Comparison of ENCODE assay signal across 17 cellular contexts in the genomic region with DNA sequence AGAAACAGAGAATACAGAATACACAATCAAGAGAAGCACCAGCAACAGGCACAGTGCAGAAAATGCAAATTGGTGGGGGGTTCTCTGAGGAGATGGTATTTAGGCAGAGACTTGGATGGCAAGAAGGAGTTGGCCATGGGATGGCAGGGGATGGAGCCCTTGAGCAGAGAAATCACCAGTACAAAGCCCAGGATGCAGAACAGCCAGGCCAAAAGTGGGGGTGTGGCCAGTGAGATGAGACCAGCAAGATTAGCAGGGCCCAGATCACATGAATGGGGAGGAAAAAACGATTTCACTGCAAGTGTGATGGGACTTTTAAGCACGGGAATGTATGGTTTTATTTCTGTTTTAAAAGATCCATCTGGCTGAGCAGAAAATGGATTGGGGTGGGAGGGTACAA.
DNase-seq lines count a peak whose midpoint lies in the region; ATAC-seq and TF ChIP-seq lines count a peak whose summit lies in the region.
"Had no signal": no experiment of that assay in that cellular context is flagged by ENCODE, and none has a peak within 500 bp of the region (broad histone marks: within the 10 kb centered on the region; RNA-seq: fewer than 3 reads in every experiment).

No MANE protein-coding gene starts in this region.

- H3K4me1 ChIP-seq in H9 (ENCODE audit: insufficient read depth, low read length): peaks cover 7% of the 10 kb centered on the region; the same call in 1 of the 2 replicates
- no peaks in the 10 kb centered on the region for H3K4me1 ChIP-seq in CD4-positive, alpha-beta memory T cell (ENCODE audit: insufficient read depth, low read length)

- H3K14ac ChIP-seq in H9 (ENCODE audit: insufficient read depth, low read length): no peak overlapping the region

- no peaks in the 10 kb centered on the region for H3K9me3 Mint-ChIP-seq in H9
- H3K9me3 Mint-ChIP-seq in WTC11: no peaks in the 10 kb centered on the region
- H3K9me3 Mint-ChIP-seq in glutamatergic neuron (ENCODE audit: unreplicated experiment): peaks cover 2% of the 10 kb centered on the region
- no peaks in the 10 kb centered on the region for H3K9me3 Mint-ChIP-seq in stimulated activated effector memory CD8-positive, alpha-beta T cell treated with anti-CD3 and anti-CD28 coated beads, Interleukin-12 subunit alpha, Interleukin-12 subunit beta, amount 100 ng/mL, for 72 hours
- H3K9me3 Mint-ChIP-seq in CD4-positive, alpha-beta memory T cell: peaks cover 0 to 2% (median 0%) of the 10 kb centered on the region in 8 donors
- H3K9me3 Mint-ChIP-seq: activated CD4-positive, alpha-beta T cell treated with anti-CD3 and anti-CD28 coated beads, Interleukin-2, amount 10 ng/mL, durations not matched to agents 7 days and 5 days; activated T-cell treated with anti-CD3 and anti-CD28 coated beads, Interleukin-2, amount 50 U/mL, for 24 hours had no signal

- H2AFZ ChIP-seq in H9 (ENCODE audit: low read length): no peak overlapping the region

- H3K4me1 Mint-ChIP-seq in H9 (peaks cover 54 to 71% of the 10 kb centered on the region in 2 experiments), WTC11 (peaks cover 64% of the 10 kb centered on the region), glutamatergic neuron (ENCODE audit: low read depth, unreplicated experiment) (peaks cover 42% of the 10 kb centered on the region)
- H3K4me1 Mint-ChIP-seq in stimulated activated effector memory CD8-positive, alpha-beta T cell treated with anti-CD3 and anti-CD28 coated beads, Interleukin-12 subunit alpha, Interleukin-12 subunit beta, amount 100 ng/mL, for 72 hours: peaks cover 11% of the 10 kb centered on the region
- H3K4me1 Mint-ChIP-seq in CD4-positive, alpha-beta memory T cell: peaks cover 0 to 4% (median under 1%) of the 10 kb centered on the region in 4 donors

- no peak overlapping the region for H2BK5ac ChIP-seq in H9 (ENCODE audit: insufficient read length, low read length)

- no peak overlapping the region for H3K27ac ChIP-seq in H9 (ENCODE audit: insufficient read length, low read depth, low read length)
- no peak overlapping the region for H3K27ac ChIP-seq in CD4-positive, alpha-beta memory T cell (ENCODE audit: low read depth, low read length)

- no peaks in the 10 kb centered on the region for H3K23me2 ChIP-seq in H9 (ENCODE audit: insufficient read length, low read depth, low read length, poor library complexity, severe bottlenecking)

- no peak overlapping the region for H4K91ac ChIP-seq in H9 (ENCODE audit: insufficient read length, low read depth, low read length)

- no peak overlapping the region for H3K9ac ChIP-seq in H9 (ENCODE audit: extremely low read depth, insufficient read length, low read length)

- H3K9me3 ChIP-seq in H9 (ENCODE audit: control insufficient read depth, low read depth, low read length): no peaks in the 10 kb centered on the region
- no peaks in the 10 kb centered on the region for H3K9me3 ChIP-seq in CD4-positive, alpha-beta memory T cell (ENCODE audit: control insufficient read depth in 1 of 2, low read length in 2 of 2)

- peaks cover 5% of the 10 kb centered on the region for H3K36me3 ChIP-seq in H7 (replicated peaks; ENCODE audit: control insufficient read depth, insufficient read depth, low read length)
- H3K36me3 ChIP-seq in CD4-positive, alpha-beta memory T cell (ENCODE audit: insufficient read depth, low read length): peaks cover 8% of the 10 kb centered on the region

- no peak overlapping the region for H3K56ac ChIP-seq in H9 (ENCODE audit: insufficient read length, low read depth, low read length)

- no peak overlapping the region for H2BK120ac ChIP-seq in H9 (ENCODE audit: low read depth, low read length, poor library complexity, severe bottlenecking)

- peak; percentile 12; the same call in 1 of the 2 replicates for ATAC-seq in WTC11
- ATAC-seq in stimulated activated effector memory CD8-positive, alpha-beta T cell treated with anti-CD3 and anti-CD28 coated beads, Interleukin-12 subunit alpha, Interleukin-12 subunit beta, amount 100 ng/mL, for 72 hours: no peak
- no peak for ATAC-seq in left lobe of liver
- ATAC-seq: stimulated activated naive CD8-positive, alpha-beta T cell treated with anti-CD3 and anti-CD28 coated beads, Interleukin-15, Interleukin-2, amounts not matched to agents 100 U/mL and 50 U/mL, for 24 hours; T-helper 17 cell had no signal

- H3K4me2 ChIP-seq in H9 (ENCODE audit: insufficient read depth, insufficient read length, low read length): no peak overlapping the region

- no peak overlapping the region for H3K4ac ChIP-seq in H9 (ENCODE audit: low read depth, low read length)

- peak overlapping the region in 2 of 3 experiments; percentile 63 to 90; a peak in 4 of 7 replicates for H3K27ac Mint-ChIP-seq in H9
- peak overlapping the region; percentile 53; the same call in 1 of the 2 replicates for H3K27ac Mint-ChIP-seq in WTC11
- H3K27ac Mint-ChIP-seq in glutamatergic neuron (ENCODE audit: unreplicated experiment): peak overlapping the region; percentile 78
- peak overlapping the region; percentile 61 for H3K27ac Mint-ChIP-seq in stimulated activated effector memory CD8-positive, alpha-beta T cell treated with anti-CD3 and anti-CD28 coated beads, Interleukin-12 subunit alpha, Interleukin-12 subunit beta, amount 100 ng/mL, for 72 hours
- H3K27ac Mint-ChIP-seq in CD4-positive, alpha-beta memory T cell: peak overlapping the region in 3 of 7 donors; percentile 42 to 72 (median 61)
- H3K27ac Mint-ChIP-seq: activated CD4-positive, alpha-beta T cell treated with anti-CD3 and anti-CD28 coated beads, Interleukin-2, amount 10 ng/mL, durations not matched to agents 7 days and 5 days; activated T-cell treated with anti-CD3 and anti-CD28 coated beads, Interleukin-2, amount 50 U/mL, for 24 hours; T-helper 17 cell had no signal

- DNase-seq in H9 (no peak), WTC11 (ENCODE audit: low spot score) (no peak), glutamatergic neuron (no peak), H7 (no peak), left lobe of liver (ENCODE audit: low spot score) (no peak), iPS-NIHi11 (ENCODE audit: low spot score) (no peak)
- no peak for DNase-seq in stimulated activated effector memory CD8-positive, alpha-beta T cell treated with anti-CD3 and anti-CD28 coated beads, Interleukin-12 subunit alpha, Interleukin-12 subunit beta, amount 100 ng/mL, for 72 hours (ENCODE audit: low spot score in 2 of 2)
- DNase-seq in CD4-positive, alpha-beta memory T cell: no peak
- DNase-seq: activated CD4-positive, alpha-beta T cell treated with anti-CD3 and anti-CD28 coated beads, Interleukin-2, amount 10 ng/mL, durations not matched to agents 7 days and 5 days; activated T-cell treated with anti-CD3 and anti-CD28 coated beads, Interleukin-2, amount 50 U/mL, for 24 hours; DMS153; hypothalamus; NCI-H1694; NCI-H69; stimulated activated naive CD8-positive, alpha-beta T cell treated with anti-CD3 and anti-CD28 coated beads, Interleukin-15, Interleukin-2, amounts not matched to agents 100 U/mL and 50 U/mL, for 24 hours; T-helper 17 cell had no signal

- no CpG with 5 or more reads among the region's 2 CpGs for WGBS in H9 (ENCODE audit: extremely low coverage, insufficient read length, low lambda C conversion rate)

- no peak overlapping the region for H4K8ac ChIP-seq in H9 (replicated peaks; ENCODE audit: insufficient read length, low read depth, low read length)

- H3K27me3 ChIP-seq in H9 (ENCODE audit: insufficient read depth, low read length) (no peaks in the 10 kb centered on the region), H7 (ENCODE audit: control insufficient read depth, insufficient read depth, low read length) (no peaks in the 10 kb centered on the region)
- H3K27me3 ChIP-seq in CD4-positive, alpha-beta memory T cell (ENCODE audit: insufficient read depth, low read length): no peaks in the 10 kb centered on the region

- no peak overlapping the region for H2AK5ac ChIP-seq in H9 (ENCODE audit: insufficient read length, low read length)

- H3K27me3 Mint-ChIP-seq in H9 (ENCODE audit: low read depth) (no peaks in the 10 kb centered on the region), WTC11 (ENCODE audit: low read depth) (no peaks in the 10 kb centered on the region), glutamatergic neuron (ENCODE audit: unreplicated experiment) (peaks cover 2% of the 10 kb centered on the region)
- no peaks in the 10 kb centered on the region for H3K27me3 Mint-ChIP-seq in CD4-positive, alpha-beta memory T cell
- H3K27me3 Mint-ChIP-seq: activated CD4-positive, alpha-beta T cell treated with anti-CD3 and anti-CD28 coated beads, Interleukin-2, amount 10 ng/mL, durations not matched to agents 7 days and 5 days; activated T-cell treated with anti-CD3 and anti-CD28 coated beads, Interleukin-2, amount 50 U/mL, for 24 hours; T-helper 17 cell had no signal

- H2BK15ac ChIP-seq in H9 (ENCODE audit: low read depth, low read length): no peak overlapping the region

- no peaks in the 10 kb centered on the region for H4K20me1 ChIP-seq in H9 (ENCODE audit: control insufficient read depth, insufficient read depth, insufficient read length)

- H3T11ph ChIP-seq in H9 (ENCODE audit: low read length): no peak overlapping the region

- intact Hi-C loops in CD4-positive, alpha-beta memory T cell (cut with micrococcal nuclease): no loop called here

- H4K5ac ChIP-seq in H9 (ENCODE audit: insufficient read length, low read depth, low read length): no peak overlapping the region

- TF ChIP-seq CTCF in H9 (conservative IDR thresholded peaks at IDR 0.05): no peak
- TF ChIP-seq CTCF in WTC11 (IDR thresholded peaks at IDR 0.05): no peak
- TF ChIP-seq CTCF in glutamatergic neuron (IDR thresholded peaks at IDR 0.05; ENCODE audit: partially characterized antibody, unreplicated experiment): no peak

- no peaks in the 10 kb centered on the region; the same call in 1 of the 2 replicates for H3K79me2 ChIP-seq in H9 (ENCODE audit: insufficient read depth, low read length)

- H2BK20ac ChIP-seq in H9 (ENCODE audit: low read depth, low read length, poor library complexity, severe bottlenecking): no peak overlapping the region

- POLR2A ChIA-PET in WTC11 (lab: Charles Lee): no interaction called here
- POLR2A ChIA-PET in CD4-positive, alpha-beta memory T cell (lab: Charles Lee; ENCODE audit: partially characterized antibody): no interaction called here

- H3K23ac ChIP-seq in H9 (ENCODE audit: insufficient read length, low read depth, low read length): no peak overlapping the region

- peaks cover 11 to 46% (median 24%) of the 10 kb centered on the region in 3 experiments; a peak in 6 of 7 replicates for H3K36me3 Mint-ChIP-seq in H9 (ENCODE audit: insufficient read depth in 1 of 3, low read depth in 3 of 3)
- peaks cover 35% of the 10 kb centered on the region for H3K36me3 Mint-ChIP-seq in WTC11
- no peaks in the 10 kb centered on the region for H3K36me3 Mint-ChIP-seq in glutamatergic neuron (ENCODE audit: unreplicated experiment)
- H3K36me3 Mint-ChIP-seq in stimulated activated effector memory CD8-positive, alpha-beta T cell treated with anti-CD3 and anti-CD28 coated beads, Interleukin-12 subunit alpha, Interleukin-12 subunit beta, amount 100 ng/mL, for 72 hours: peaks cover 21% of the 10 kb centered on the region
- H3K36me3 Mint-ChIP-seq in CD4-positive, alpha-beta memory T cell: peaks cover 56 to 72% of the 10 kb centered on the region in 2 donors

- H3K4me3 Mint-ChIP-seq in H9 (no peak overlapping the region; a peak in 1 of 5 replicates), WTC11 (no peak overlapping the region), glutamatergic neuron (ENCODE audit: unreplicated experiment) (no peak overlapping the region)
- no peak overlapping the region for H3K4me3 Mint-ChIP-seq in stimulated activated effector memory CD8-positive, alpha-beta T cell treated with anti-CD3 and anti-CD28 coated beads, Interleukin-12 subunit alpha, Interleukin-12 subunit beta, amount 100 ng/mL, for 72 hours
- no peak overlapping the region for H3K4me3 Mint-ChIP-seq in CD4-positive, alpha-beta memory T cell
- H3K4me3 Mint-ChIP-seq: activated CD4-positive, alpha-beta T cell treated with anti-CD3 and anti-CD28 coated beads, Interleukin-2, amount 10 ng/mL, durations not matched to agents 7 days and 5 days; activated T-cell treated with anti-CD3 and anti-CD28 coated beads, Interleukin-2, amount 50 U/mL, for 24 hours; T-helper 17 cell had no signal

- no peak overlapping the region for H2BK12ac ChIP-seq in H9 (ENCODE audit: insufficient read length, low read depth, low read length)

- H3K79me1 ChIP-seq in H9 (ENCODE audit: insufficient read depth, low read depth, low read length, poor library complexity, severe bottlenecking): no peaks in the 10 kb centered on the region

- no peak overlapping the region for H3K4me3 ChIP-seq in H7 (ENCODE audit: insufficient read depth, low read depth, low read length)
- no peak overlapping the region for H3K4me3 ChIP-seq in CD4-positive, alpha-beta memory T cell (ENCODE audit: low read length in 2 of 2)
- H3K4me3 ChIP-seq: skin epidermis had no signal

- CTCF ChIA-PET in WTC11 (lab: Charles Lee): interaction anchor here (1.0 kb wide), 1 partner anchor 85 kb away, joined by 3 read pairs; no protein-coding TSS in a partner anchor
- CTCF ChIA-PET in CD4-positive, alpha-beta memory T cell (lab: Charles Lee; ENCODE audit: partially characterized antibody): no interaction called here

- H3K18ac ChIP-seq in H9 (ENCODE audit: insufficient read length, low read depth, low read length): no peak overlapping the region
